Comparison of ENCODE assay signal across 8 cellular contexts in genomic region chr10:42637142-42637541, GRCh38. TPM values are rescaled to one million over a fixed set of nuclear protein-coding genes. Genes with fewer than 3 reads are reported as not detected.
DNase-seq lines count a peak whose midpoint lies in the region; ATAC-seq and TF ChIP-seq lines count a peak whose summit lies in the region.

No MANE protein-coding gene starts in this region.

- ATAC-seq in HG03354 (IDR thresholded peaks at IDR 0.05; ENCODE audit: poor library complexity, severe bottlenecking, unreplicated experiment) = no peak

- H3K27me3 ChIP-seq in breast epithelium (no peaks in the 10 kb centered on the region), mucosa of stomach (ENCODE audit: control insufficient read depth, insufficient read depth, low read length) (no peaks in the 10 kb centered on the region)

- peaks cover 20 to 30% (median 21%) of the 10 kb centered on the region in 3 donors for H3K4me1 Mint-ChIP-seq in IgD-negative memory B cell

- H3K27ac ChIP-seq in 22Rv1 (peak overlapping the region; percentile 99), breast epithelium (peak overlapping the region in 1 of 2 donors; percentile 95)

- intact Hi-C loops in breast epithelium (cut with DNase I; ENCODE audit: low total_unique reads) = no loop called here

- H3K36me3 ChIP-seq in breast epithelium (no peaks in the 10 kb centered on the region), mucosa of stomach (ENCODE audit: control insufficient read depth, insufficient read depth, low read length) (no peaks in the 10 kb centered on the region)

- H3K4me3 Mint-ChIP-seq in IgD-negative memory B cell = peak overlapping the region; percentile 18 to 98 (median 98)

- H3K4me3 ChIP-seq in breast epithelium (peak overlapping the region in 2 of 3 donors; percentile 77 to 81), mucosa of stomach (ENCODE audit: low read length) (no peak overlapping the region)

- peaks cover 11% of the 10 kb centered on the region for H3K36me3 Mint-ChIP-seq in IgD-negative memory B cell

- DNase-seq in breast epithelium (ENCODE audit: low spot score in 2 of 2) (no peak), COLO668 (lab: John Stamatoyannopoulos, UW; ENCODE audit: unreplicated experiment) (no peak), putamen (ENCODE audit: low spot score) (no peak), H4 (ENCODE audit: low spot score) (no peak)

- H3K9me3 ChIP-seq in breast epithelium (no peaks in the 10 kb centered on the region), mucosa of stomach (ENCODE audit: control insufficient read depth, low read length) (no peaks in the 10 kb centered on the region)

- H3K4me1 ChIP-seq in breast epithelium (no peaks in the 10 kb centered on the region), mucosa of stomach (ENCODE audit: control insufficient read depth, insufficient read depth, low read length) (peaks cover 15% of the 10 kb centered on the region)

- TF ChIP-seq POLR2A in breast epithelium (IDR thresholded peaks at IDR 0.05) = no peak

- peak overlapping the region in 2 of 3 donors; percentile 98 for H3K27ac Mint-ChIP-seq in IgD-negative memory B cell

- H3K9ac ChIP-seq in mucosa of stomach (ENCODE audit: low read length) = peak overlapping the region; percentile 96

- H3K27me3 Mint-ChIP-seq in IgD-negative memory B cell = no peaks in the 10 kb centered on the region

- H3K9me3 Mint-ChIP-seq in IgD-negative memory B cell = no peaks in the 10 kb centered on the region

- TF ChIP-seq CTCF in 22Rv1 (IDR thresholded peaks at IDR 0.05) (no peak), breast epithelium (IDR thresholded peaks at IDR 0.05) (no peak)

RNA-seq across cellular contexts. Expression of gene ZNF33B, which starts 1.2 kb away (rescaled TPM):
- 6.7 TPM for polyA plus RNA-seq in IgD-negative memory B cell
- 10 to 100 TPM; 13.8 to 61.8 (median 27.2) TPM for total RNA-seq in breast epithelium
- total RNA-seq in H4 (2014; rRNA removed; shearing (Covaris generic)) = 5.4 and 6.9 TPM in 2 replicates
